1 cellular context compared by ENCODE assay signal in genomic region chr1:34847094-34847493, GRCh38.
TF ChIP-seq lines count a peak whose summit lies in the region.

No MANE protein-coding gene starts in this region.

TF ChIP-seq in HepG2, 621 proteins besides CTCF, POLR2A, EP300 and RAD21 (continued from another document and continues in another):
- TF ChIP-seq ZNF414 (CRISPR knock-in tag; IDR thresholded peaks at IDR 0.05), result no peak
- TF ChIP-seq HNRNPH1 (optimal IDR thresholded peaks at IDR 0.05; ENCODE audit: low read depth, low read length), result no peak
- no peak for TF ChIP-seq FOXP1 (IDR thresholded peaks at IDR 0.05)
- TF ChIP-seq FOXP1 (CRISPR knock-in tag; IDR thresholded peaks at IDR 0.05), result peak; percentile 76
- TF ChIP-seq SUZ12 (IDR thresholded peaks at IDR 0.05; ENCODE audit: low read depth, low read length), result no peak
- TF ChIP-seq RARA (CRISPR knock-in tag; IDR thresholded peaks at IDR 0.05), result peak; percentile 37; the same call in 1 of the 2 replicates
- no peak for TF ChIP-seq GPBP1L1 (CRISPR knock-in tag; IDR thresholded peaks at IDR 0.05)
- TF ChIP-seq SOX13 (IDR thresholded peaks at IDR 0.05), result peak; percentile 74
- TF ChIP-seq SOX13 (CRISPR knock-in tag; conservative IDR thresholded peaks at IDR 0.05 in 1 of 2, IDR thresholded peaks at IDR 0.05 in 1 of 2), result peak in 1 of 2 experiments; percentile 95; a peak in 2 of 4 replicates
- TF ChIP-seq ZBTB3 (CRISPR knock-in tag; IDR thresholded peaks at IDR 0.05; ENCODE audit: borderline replicate concordance, low read depth), result no peak
- 0 out of 2 replicates have a peak, but pooled peaks have one; percentile 45 for TF ChIP-seq ZNF891 (CRISPR knock-in tag; IDR thresholded peaks at IDR 0.05)
- no peak for TF ChIP-seq TFDP1 (CRISPR knock-in tag; IDR thresholded peaks at IDR 0.05; ENCODE audit: borderline replicate concordance)
- no peak for TF ChIP-seq MTF1 (CRISPR knock-in tag; IDR thresholded peaks at IDR 0.05)
- TF ChIP-seq ZSCAN21 (CRISPR knock-in tag; IDR thresholded peaks at IDR 0.05; ENCODE audit: borderline replicate concordance), result no peak
- TF ChIP-seq SP1 (IDR thresholded peaks at IDR 0.05), result no peak
- no peak for TF ChIP-seq SP1 (CRISPR knock-in tag; IDR thresholded peaks at IDR 0.05)
- no peak for TF ChIP-seq BCLAF1 (IDR thresholded peaks at IDR 0.05)
- TF ChIP-seq ZFYVE20 (CRISPR knock-in tag; IDR thresholded peaks at IDR 0.05; ENCODE audit: borderline replicate concordance, low read depth), result no peak
- TF ChIP-seq MXD1 (CRISPR knock-in tag; IDR thresholded peaks at IDR 0.05), result no peak
- TF ChIP-seq MATR3 (CRISPR knock-in tag; IDR thresholded peaks at IDR 0.05), result no peak
- no peak for TF ChIP-seq ZNF598 (CRISPR knock-in tag; IDR thresholded peaks at IDR 0.05; ENCODE audit: borderline replicate concordance)
- TF ChIP-seq NCOA1 (CRISPR knock-in tag; IDR thresholded peaks at IDR 0.05), result no peak
- TF ChIP-seq ZNF652 (CRISPR knock-in tag; IDR thresholded peaks at IDR 0.05; ENCODE audit: borderline replicate concordance, low read depth), result no peak
- no peak for TF ChIP-seq ZNF460 (CRISPR knock-in tag; IDR thresholded peaks at IDR 0.05; ENCODE audit: borderline replicate concordance)
- TF ChIP-seq ZNF382 (CRISPR knock-in tag; IDR thresholded peaks at IDR 0.05; ENCODE audit: borderline replicate concordance), result no peak
- no peak for TF ChIP-seq NR1H2 (CRISPR knock-in tag; IDR thresholded peaks at IDR 0.05; ENCODE audit: borderline replicate concordance, low read depth)
- TF ChIP-seq JUN (CRISPR knock-in tag; IDR thresholded peaks at IDR 0.05), result no peak
- no peak for TF ChIP-seq USF2 (IDR thresholded peaks at IDR 0.05; ENCODE audit: low read depth, low read length)
- TF ChIP-seq USF2 (CRISPR knock-in tag; IDR thresholded peaks at IDR 0.05; ENCODE audit: borderline replicate concordance), result peak; percentile 66; the same call in 1 of the 2 replicates
- TF ChIP-seq SETDB1 (CRISPR knock-in tag; IDR thresholded peaks at IDR 0.05; ENCODE audit: borderline replicate concordance), result no peak
- no peak for TF ChIP-seq TFDP2 (CRISPR knock-in tag; IDR thresholded peaks at IDR 0.05)
- TF ChIP-seq NR0B2 (CRISPR knock-in tag; IDR thresholded peaks at IDR 0.05), result no peak
- no peak for TF ChIP-seq ZNF280B (CRISPR knock-in tag; IDR thresholded peaks at IDR 0.05; ENCODE audit: borderline replicate concordance)
- no peak for TF ChIP-seq MAFF (IDR thresholded peaks at IDR 0.05; ENCODE audit: low read depth, low read length)
- TF ChIP-seq YY1 (IDR thresholded peaks at IDR 0.05; ENCODE audit: insufficient read depth, insufficient replicate concordance, low read depth, low read length), result no peak
- no peak for TF ChIP-seq MED13 (CRISPR knock-in tag; IDR thresholded peaks at IDR 0.05)
- TF ChIP-seq BRD4 (CRISPR knock-in tag; IDR thresholded peaks at IDR 0.05), result no peak
- no peak for TF ChIP-seq ZBTB44 (CRISPR knock-in tag; IDR thresholded peaks at IDR 0.05)
- no peak for TF ChIP-seq HIC2 (CRISPR knock-in tag; IDR thresholded peaks at IDR 0.05; ENCODE audit: low read depth)
- no peak for TF ChIP-seq ZFP62 (CRISPR knock-in tag; IDR thresholded peaks at IDR 0.05)
- TF ChIP-seq TOPORS (CRISPR knock-in tag; IDR thresholded peaks at IDR 0.05), result no peak
- no peak for TF ChIP-seq ZNF350 (CRISPR knock-in tag; IDR thresholded peaks at IDR 0.05; ENCODE audit: borderline replicate concordance, low read depth)
- no peak for TF ChIP-seq KDM6A (CRISPR knock-in tag; IDR thresholded peaks at IDR 0.05; ENCODE audit: low read depth)
- no peak for TF ChIP-seq DBP (CRISPR knock-in tag; IDR thresholded peaks at IDR 0.05; ENCODE audit: not compliant biosample characterization)
- no peak for TF ChIP-seq KLF9 (CRISPR knock-in tag; IDR thresholded peaks at IDR 0.05; ENCODE audit: low read depth)
- no peak for TF ChIP-seq CCDC6 (CRISPR knock-in tag; IDR thresholded peaks at IDR 0.05)
- TF ChIP-seq ZNF576 (CRISPR knock-in tag; IDR thresholded peaks at IDR 0.05), result no peak
- TF ChIP-seq HMG20A (CRISPR knock-in tag; IDR thresholded peaks at IDR 0.05; ENCODE audit: borderline replicate concordance), result peak; percentile 31; the same call in 1 of the 2 replicates
